In the genomic region with DNA sequence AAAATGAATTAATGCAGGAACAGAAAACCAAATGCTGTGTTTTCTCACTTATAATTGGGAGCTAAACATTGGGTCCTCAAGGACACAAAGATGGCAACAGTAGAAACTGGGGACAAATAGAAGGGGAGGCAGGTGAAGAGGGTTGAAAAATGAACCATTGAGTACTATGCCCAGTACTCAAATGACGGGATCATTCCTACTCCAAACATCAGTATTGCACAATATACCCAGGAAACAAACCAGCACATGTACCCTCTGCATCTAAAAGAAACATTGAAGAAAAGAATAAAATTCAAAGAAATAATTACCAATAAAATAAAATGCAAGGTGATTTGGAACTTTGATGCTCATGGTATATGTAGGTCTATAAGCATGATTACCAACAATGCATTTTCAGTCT, we compare ENCODE assay signal across 40 cellular contexts.
"Had no signal": no experiment of that assay in that cellular context is flagged by ENCODE, and none has a peak within 500 bp of the region (broad histone marks: within the 10 kb centered on the region; RNA-seq: fewer than 3 reads in every experiment).

No MANE protein-coding gene starts in this region.

- DNase-seq: activated effector memory CD4-positive, alpha-beta T cell treated with anti-CD3 and anti-CD28 coated beads, Interleukin-2, amount 50 U/mL, for 16 hours; activated effector memory CD4-positive, alpha-beta T cell treated with Interleukin-2 at 50 U/mL for 16 hours; activated gamma-delta T cell; activated gamma-delta T cell treated with Interleukin-2 at 50 U/mL for 16 hours; activated naive CD4-positive, alpha-beta T cell; activated naive CD4-positive, alpha-beta T cell treated with anti-CD3 and anti-CD28 coated beads for 36 hours; activated naive CD4-positive, alpha-beta T cell treated with anti-CD3 and anti-CD28 coated beads, Interleukin-2, amount 10 ng/mL, durations not matched to agents 7 days and 5 days; activated naive CD4-positive, alpha-beta T cell treated with anti-CD3 and anti-CD28 coated beads, Interleukin-2, amount 50 U/mL, for 16 hours; activated naive CD4-positive, alpha-beta T cell treated with Interleukin-2 at 50 U/mL for 16 hours; activated naive CD8-positive, alpha-beta T cell treated with anti-CD3 and anti-CD28 coated beads for 36 hours; activated naive CD8-positive, alpha-beta T cell treated with anti-CD3 and anti-CD28 coated beads, Interleukin-2, amount 10 ng/mL, durations not matched to agents 7 days and 5 days; activated naive CD8-positive, alpha-beta T cell treated with anti-CD3 and anti-CD28 coated beads, Interleukin-2, amount 50 U/mL, for 24 hours; activated T-cell treated with anti-CD3 and anti-CD28 coated beads, Interleukin-2, amount 50 U/mL, for 1 hour; activated T-cell treated with anti-CD3 and anti-CD28 coated beads, Interleukin-2, amount 50 U/mL, for 24 hours; activated T-cell treated with anti-CD3 and anti-CD28 coated beads, Interleukin-2, amount 50 U/mL, for 4 hours; activated T-cell treated with anti-CD3 and anti-CD28 coated beads, Interleukin-2, amount 50 U/mL, for 48 hours; activated T-cell treated with anti-CD3 and anti-CD28 coated beads, Interleukin-2, amount 50 U/mL, for 72 hours; adrenal gland; amniotic stem cell; amygdala; anterior cingulate cortex; aorta; body of pancreas; brain microvascular endothelial cell; caudate nucleus; central memory CD4-positive, alpha-beta T cell; cerebellar nuclear complex had no signal

- ATAC-seq: activated naive CD4-positive, alpha-beta T cell treated with anti-CD3 and anti-CD28 coated beads, Interleukin-2, amount 50 U/mL, for 72 hours; activated naive CD8-positive, alpha-beta T cell treated with anti-CD3 and anti-CD28 coated beads, Interleukin-2, amount 50 U/mL, for 24 hours; activated T-cell treated with anti-CD3 and anti-CD28 coated beads, Interleukin-2, amount 50 U/mL, for 4 hours; activated T-cell treated with anti-CD3 and anti-CD28 coated beads, Interleukin-2, amount 50 U/mL, for 72 hours; activated T-helper 17 cell treated with anti-CD3 and anti-CD28 coated beads, Interleukin-2, amount 50 U/mL, for 72 hours; body of pancreas had no signal

- H3K36me3 ChIP-seq: adrenal gland, ascending aorta, brain microvascular endothelial cell, breast epithelium, cardiac muscle cell had no signal

- FAIRE-seq: astrocyte, bronchial epithelial cell had no signal

- H3K4me3 Mint-ChIP-seq: activated naive CD4-positive, alpha-beta T cell treated with anti-CD3 and anti-CD28 coated beads for 36 hours; activated naive CD4-positive, alpha-beta T cell treated with anti-CD3 and anti-CD28 coated beads, Interleukin-2, amount 10 ng/mL, durations not matched to agents 7 days and 5 days; activated naive CD4-positive, alpha-beta T cell treated with anti-CD3 and anti-CD28 coated beads, Interleukin-2, amount 50 U/mL, for 24 hours; activated naive CD8-positive, alpha-beta T cell; activated naive CD8-positive, alpha-beta T cell treated with anti-CD3 and anti-CD28 coated beads for 36 hours; activated naive CD8-positive, alpha-beta T cell treated with anti-CD3 and anti-CD28 coated beads, Interleukin-2, amount 10 ng/mL, durations not matched to agents 7 days and 5 days; activated naive CD8-positive, alpha-beta T cell treated with anti-CD3 and anti-CD28 coated beads, Interleukin-2, amount 50 U/mL, for 24 hours; activated T-cell treated with anti-CD3 and anti-CD28 coated beads, Interleukin-2, amount 50 U/mL, for 24 hours; activated T-cell treated with anti-CD3 and anti-CD28 coated beads, Interleukin-2, amount 50 U/mL, for 4 hours; activated T-cell treated with anti-CD3 and anti-CD28 coated beads, Interleukin-2, amount 50 U/mL, for 72 hours; activated T-helper 1 cell treated with anti-CD3 and anti-CD28 coated beads, Interleukin-12 subunit alpha, Interleukin-12 subunit beta, Interleukin-2, Interleukin-4 antibody, amounts not matched to agents 30 ng/mL and 10 ng/mL and 1 ng/mL, durations not matched to agents 14 hours and 24 hours and 36 hours; activated T-helper 17 cell treated with anti-CD3 and anti-CD28 coated beads, Interleukin-2, amount 50 U/mL, for 72 hours; brain; central memory CD8-positive, alpha-beta T cell had no signal

- H3K27me3 ChIP-seq: adrenal gland, ascending aorta, body of pancreas, brain microvascular endothelial cell, breast epithelium, cardiac muscle cell had no signal

- H3K4me1 Mint-ChIP-seq: activated naive CD4-positive, alpha-beta T cell treated with anti-CD3 and anti-CD28 coated beads, Interleukin-2, amount 10 ng/mL, durations not matched to agents 7 days and 5 days; activated naive CD4-positive, alpha-beta T cell treated with anti-CD3 and anti-CD28 coated beads, Interleukin-2, amount 50 U/mL, for 24 hours; activated naive CD8-positive, alpha-beta T cell treated with anti-CD3 and anti-CD28 coated beads for 36 hours; activated naive CD8-positive, alpha-beta T cell treated with anti-CD3 and anti-CD28 coated beads, Interleukin-2, amount 10 ng/mL, durations not matched to agents 7 days and 5 days; activated naive CD8-positive, alpha-beta T cell treated with anti-CD3 and anti-CD28 coated beads, Interleukin-2, amount 50 U/mL, for 24 hours; activated T-helper 17 cell treated with anti-CD3 and anti-CD28 coated beads, Interleukin-2, amount 50 U/mL, for 72 hours; central memory CD8-positive, alpha-beta T cell had no signal

- H3K27me3 Mint-ChIP-seq: activated naive CD4-positive, alpha-beta T cell treated with anti-CD3 and anti-CD28 coated beads, Interleukin-2, amount 10 ng/mL, durations not matched to agents 7 days and 5 days; activated naive CD4-positive, alpha-beta T cell treated with anti-CD3 and anti-CD28 coated beads, Interleukin-2, amount 50 U/mL, for 24 hours; activated naive CD8-positive, alpha-beta T cell; activated naive CD8-positive, alpha-beta T cell treated with anti-CD3 and anti-CD28 coated beads for 36 hours; activated naive CD8-positive, alpha-beta T cell treated with anti-CD3 and anti-CD28 coated beads, Interleukin-2, amount 10 ng/mL, durations not matched to agents 7 days and 5 days; activated naive CD8-positive, alpha-beta T cell treated with anti-CD3 and anti-CD28 coated beads, Interleukin-2, amount 50 U/mL, for 24 hours; activated T-cell treated with anti-CD3 and anti-CD28 coated beads, Interleukin-2, amount 50 U/mL, for 24 hours; activated T-helper 17 cell treated with anti-CD3 and anti-CD28 coated beads, Interleukin-2, amount 50 U/mL, for 72 hours; brain; central memory CD8-positive, alpha-beta T cell had no signal

- H3K4me1 ChIP-seq: adrenal gland, ascending aorta, breast epithelium had no signal

- H3K27ac ChIP-seq: adrenal gland, ascending aorta, body of pancreas, brain microvascular endothelial cell, breast epithelium, cardiac muscle cell had no signal

- H3K9me3 ChIP-seq: adrenal gland, ascending aorta, body of pancreas, breast epithelium had no signal

- H3K36me3 Mint-ChIP-seq: activated naive CD4-positive, alpha-beta T cell treated with anti-CD3 and anti-CD28 coated beads, Interleukin-2, amount 10 ng/mL, durations not matched to agents 7 days and 5 days; activated naive CD4-positive, alpha-beta T cell treated with anti-CD3 and anti-CD28 coated beads, Interleukin-2, amount 50 U/mL, for 24 hours; activated naive CD4-positive, alpha-beta T cell treated with anti-CD3 and anti-CD28 coated beads, Interleukin-2, amount 50 U/mL, for 72 hours; activated naive CD8-positive, alpha-beta T cell; activated naive CD8-positive, alpha-beta T cell treated with anti-CD3 and anti-CD28 coated beads for 36 hours; activated naive CD8-positive, alpha-beta T cell treated with anti-CD3 and anti-CD28 coated beads, Interleukin-2, amount 10 ng/mL, durations not matched to agents 7 days and 5 days; brain had no signal

- H3K9me3 Mint-ChIP-seq: activated T-cell treated with anti-CD3 and anti-CD28 coated beads, Interleukin-2, amount 50 U/mL, for 4 hours; activated T-helper 1 cell treated with anti-CD3 and anti-CD28 coated beads, Interleukin-12 subunit alpha, Interleukin-12 subunit beta, Interleukin-2, Interleukin-4 antibody, amounts not matched to agents 30 ng/mL and 10 ng/mL and 1 ng/mL, durations not matched to agents 14 hours and 24 hours and 36 hours; activated T-helper 17 cell treated with anti-CD3 and anti-CD28 coated beads, Interleukin-2, amount 50 U/mL, for 72 hours; brain; central memory CD8-positive, alpha-beta T cell had no signal

- H3K4me3 ChIP-seq: adrenal gland, ascending aorta, body of pancreas, breast epithelium, cardiac muscle cell had no signal

- H3K27ac Mint-ChIP-seq: activated naive CD4-positive, alpha-beta T cell treated with anti-CD3 and anti-CD28 coated beads for 36 hours; activated naive CD4-positive, alpha-beta T cell treated with anti-CD3 and anti-CD28 coated beads, Interleukin-2, amount 10 ng/mL, durations not matched to agents 7 days and 5 days; activated naive CD4-positive, alpha-beta T cell treated with anti-CD3 and anti-CD28 coated beads, Interleukin-2, amount 50 U/mL, for 24 hours; activated naive CD4-positive, alpha-beta T cell treated with anti-CD3 and anti-CD28 coated beads, Interleukin-2, amount 50 U/mL, for 72 hours; activated naive CD8-positive, alpha-beta T cell; activated naive CD8-positive, alpha-beta T cell treated with anti-CD3 and anti-CD28 coated beads for 36 hours; activated naive CD8-positive, alpha-beta T cell treated with anti-CD3 and anti-CD28 coated beads, Interleukin-2, amount 10 ng/mL, durations not matched to agents 7 days and 5 days; activated naive CD8-positive, alpha-beta T cell treated with anti-CD3 and anti-CD28 coated beads, Interleukin-2, amount 50 U/mL, for 24 hours; activated T-cell treated with anti-CD3 and anti-CD28 coated beads, Interleukin-2, amount 50 U/mL, for 24 hours; activated T-cell treated with anti-CD3 and anti-CD28 coated beads, Interleukin-2, amount 50 U/mL, for 72 hours; activated T-helper 1 cell treated with anti-CD3 and anti-CD28 coated beads, Interleukin-12 subunit alpha, Interleukin-12 subunit beta, Interleukin-2, Interleukin-4 antibody, amounts not matched to agents 30 ng/mL and 10 ng/mL and 1 ng/mL, durations not matched to agents 14 hours and 24 hours and 36 hours; activated T-helper 17 cell treated with anti-CD3 and anti-CD28 coated beads, Interleukin-2, amount 50 U/mL, for 72 hours; activated T-helper 2 cell treated with anti-CD3 and anti-CD28 coated beads, Interferon-gamma antibody, Interleukin-2, Interleukin-4, amounts not matched to agents 10 μg/mL and 5 μg/mL and 100 μg/mL, durations not matched to agents 14 hours and 24 hours and 36 hours had no signal
